Comparison of ENCODE assay signal across 1 cellular context in the genomic region with DNA sequence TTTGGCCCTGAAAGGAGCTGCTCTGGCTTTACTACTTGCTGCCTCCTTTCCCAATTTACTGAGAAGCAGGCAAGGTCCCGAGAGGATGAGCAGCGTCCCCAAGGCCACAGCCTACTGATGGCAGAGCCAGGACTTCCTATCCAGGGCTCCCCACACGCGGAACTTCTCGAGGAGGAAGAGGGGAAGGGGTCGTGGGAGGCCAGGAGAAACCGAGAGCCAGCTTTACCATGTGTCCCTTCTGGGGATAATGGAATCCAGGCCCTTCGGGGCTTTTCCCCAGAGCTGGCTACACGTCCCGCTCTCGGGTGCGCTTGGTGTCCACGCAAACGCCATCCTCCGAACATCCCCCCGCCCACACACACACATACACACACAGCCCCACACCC.
TF ChIP-seq lines count a peak whose summit lies in the region.

No MANE protein-coding gene starts in this region.

TF ChIP-seq in endothelial cell of umbilical vein, 7 proteins besides CTCF, POLR2A, EP300 and RAD21:
- TF ChIP-seq POLR2AphosphoS5 (IDR thresholded peaks at IDR 0.05; ENCODE audit: insufficient read depth, low read depth, low read length) (no peak), GATA2 (IDR thresholded peaks at IDR 0.05; ENCODE audit: insufficient read depth, insufficient read length, low read depth, low read length) (no peak), FOS (IDR thresholded peaks at IDR 0.05; ENCODE audit: borderline replicate concordance, insufficient read depth, low read length) (no peak)
- TF ChIP-seq, protein P1, sequence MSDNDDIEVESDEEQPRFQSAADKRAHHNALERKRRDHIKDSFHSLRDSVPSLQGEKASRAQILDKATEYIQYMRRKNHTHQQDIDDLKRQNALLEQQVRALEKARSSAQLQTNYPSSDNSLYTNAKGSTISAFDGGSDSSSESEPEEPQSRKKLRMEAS (IDR thresholded peaks at IDR 0.05; ENCODE audit: insufficient read depth, insufficient read length), result no peak
